1 cellular context compared by ENCODE assay signal in genomic region chr14:103059556-103059955, GRCh38.
TF ChIP-seq lines count a peak whose summit lies in the region.

No MANE protein-coding gene starts in this region.

TF ChIP-seq in neural cell, 6 proteins besides CTCF, POLR2A, EP300 and RAD21:
- no peak for TF ChIP-seq MXI1 (conservative IDR thresholded peaks at IDR 0.05; ENCODE audit: poor library complexity, severe bottlenecking)
- TF ChIP-seq POLR2AphosphoS5 (IDR thresholded peaks at IDR 0.05), result no peak
- TF ChIP-seq EZH2 (IDR thresholded peaks at IDR 0.05; ENCODE audit: borderline replicate concordance, insufficient read depth, low read length, poor library complexity, severe bottlenecking), result no peak
- no peak for TF ChIP-seq REST (IDR thresholded peaks at IDR 0.05; ENCODE audit: borderline replicate concordance)
- no peak for TF ChIP-seq SMC3 (conservative IDR thresholded peaks at IDR 0.05; ENCODE audit: poor library complexity)
- TF ChIP-seq TAF1 (IDR thresholded peaks at IDR 0.05; ENCODE audit: low read depth), result no peak
